ENCODE assay signal across 21 cellular contexts in genomic region chr2:216220976-216221375, GRCh38.
DNase-seq lines count a peak whose midpoint lies in the region; ATAC-seq lines count a peak whose summit lies in the region.
"Had no signal": no experiment of that assay in that cellular context is flagged by ENCODE, and none has a peak within 500 bp of the region (broad histone marks: within the 10 kb centered on the region; RNA-seq: fewer than 3 reads in every experiment).

No MANE protein-coding gene starts in this region.

- no peaks in the 10 kb centered on the region for H3K9me3 ChIP-seq in trophoblast cell (ENCODE audit: insufficient read depth, low read depth, low read length)

- H3K14ac ChIP-seq in trophoblast cell (ENCODE audit: low read length), result no peak overlapping the region

- H3K18ac ChIP-seq in trophoblast cell (ENCODE audit: low read length), result no peak overlapping the region

- POLR2A ChIA-PET in activated naive CD8-positive, alpha-beta T cell treated with anti-CD3 and anti-CD28 coated beads, Interleukin-2, amount 10 ng/mL, durations not matched to agents 7 days and 5 days (lab: Charles Lee), result no interaction called here

- no peak overlapping the region for H2BK12ac ChIP-seq in trophoblast cell (ENCODE audit: low read length)

- peaks cover 13% of the 10 kb centered on the region for H3K36me3 Mint-ChIP-seq in T-helper 1 cell treated with Interleukin-12 subunit alpha and Interleukin-12 subunit beta and Interleukin-4 antibody, amounts not matched to agents 30 μg/mL and 1 μg/mL, for 36 hours (ENCODE audit: low read depth)
- peaks cover 22% of the 10 kb centered on the region for H3K36me3 Mint-ChIP-seq in activated naive CD8-positive, alpha-beta T cell treated with anti-CD3 and anti-CD28 coated beads, Interleukin-2, amount 10 ng/mL, durations not matched to agents 7 days and 5 days
- peaks cover 14% of the 10 kb centered on the region for H3K36me3 Mint-ChIP-seq in activated naive CD8-positive, alpha-beta T cell treated with anti-CD3 and anti-CD28 coated beads for 36 hours
- H3K36me3 Mint-ChIP-seq in activated T-helper 1 cell treated with anti-CD3 and anti-CD28 coated beads, Interleukin-12 subunit alpha, Interleukin-12 subunit beta, Interleukin-2, Interleukin-4 antibody, amounts not matched to agents 30 ng/mL and 10 ng/mL and 1 ng/mL, durations not matched to agents 14 hours and 24 hours and 36 hours (ENCODE audit: low read depth), result peaks cover 28% of the 10 kb centered on the region

- no peaks in the 10 kb centered on the region for H3K27me3 ChIP-seq in trophoblast cell (ENCODE audit: insufficient read depth, low read length)

- DNase-seq in T-helper 1 cell (no peak), trophoblast cell (no peak)
- no peak for DNase-seq in activated naive CD8-positive, alpha-beta T cell treated with anti-CD3 and anti-CD28 coated beads, Interleukin-2, amount 10 ng/mL, durations not matched to agents 7 days and 5 days
- DNase-seq in activated naive CD8-positive, alpha-beta T cell treated with anti-CD3 and anti-CD28 coated beads for 36 hours, result no peak
- DNase-seq in activated T-helper 1 cell treated with anti-CD3 and anti-CD28 coated beads, Interleukin-12 subunit alpha, Interleukin-12 subunit beta, Interleukin-2, Interleukin-4 antibody, amounts not matched to agents 30 ng/mL and 10 ng/mL and 1 ng/mL, durations not matched to agents 14 hours and 24 hours and 36 hours (ENCODE audit: low spot score), result no peak
- DNase-seq: CD4-positive, CD25-positive, alpha-beta regulatory T cell; COR-L47; DMS 273 treated with DMSO at 0.1 percent for 48 hours; DND-41; H9; Kasumi-1; NCI-H1092 treated with DMSO at 0.1 percent for 48 hours; NCI-H2081 treated with DMSO at 0.1 percent for 48 hours; NCI-H510A; NCI-H774; SIG-M5 had no signal

- H3K36me3 ChIP-seq in trophoblast cell (ENCODE audit: control insufficient read depth in 1 of 2, insufficient read depth in 2 of 2, low read length in 2 of 2), result peaks cover 0 to 4% of the 10 kb centered on the region in 2 experiments

- H3K23ac ChIP-seq in trophoblast cell (ENCODE audit: low read length), result no peak overlapping the region

- no peaks in the 10 kb centered on the region for H3K79me2 ChIP-seq in trophoblast cell (ENCODE audit: control insufficient read depth, insufficient read depth, low read length, poor library complexity)

- H3K79me1 ChIP-seq in trophoblast cell (ENCODE audit: low read length), result no peaks in the 10 kb centered on the region

- peak overlapping the region; percentile 5 for H3K4me3 ChIP-seq in trophoblast cell (ENCODE audit: low read depth, low read length)

- no peak overlapping the region for H3K4me3 Mint-ChIP-seq in T-helper 1 cell treated with Interleukin-12 subunit alpha and Interleukin-12 subunit beta and Interleukin-4 antibody, amounts not matched to agents 30 μg/mL and 1 μg/mL, for 36 hours
- peak overlapping the region; percentile 15 for H3K4me3 Mint-ChIP-seq in activated naive CD8-positive, alpha-beta T cell treated with anti-CD3 and anti-CD28 coated beads, Interleukin-2, amount 10 ng/mL, durations not matched to agents 7 days and 5 days
- no peak overlapping the region for H3K4me3 Mint-ChIP-seq in activated naive CD8-positive, alpha-beta T cell treated with anti-CD3 and anti-CD28 coated beads for 36 hours
- no peak overlapping the region for H3K4me3 Mint-ChIP-seq in activated T-helper 1 cell treated with anti-CD3 and anti-CD28 coated beads, Interleukin-12 subunit alpha, Interleukin-12 subunit beta, Interleukin-2, Interleukin-4 antibody, amounts not matched to agents 30 ng/mL and 10 ng/mL and 1 ng/mL, durations not matched to agents 14 hours and 24 hours and 36 hours
- H3K4me3 Mint-ChIP-seq: CD4-positive, CD25-positive, alpha-beta regulatory T cell; H9 had no signal

- H3K27ac Mint-ChIP-seq in T-helper 1 cell treated with Interleukin-12 subunit alpha and Interleukin-12 subunit beta and Interleukin-4 antibody, amounts not matched to agents 30 μg/mL and 1 μg/mL, for 36 hours, result peak overlapping the region; percentile 26
- peak overlapping the region; percentile 60 for H3K27ac Mint-ChIP-seq in activated naive CD8-positive, alpha-beta T cell treated with anti-CD3 and anti-CD28 coated beads, Interleukin-2, amount 10 ng/mL, durations not matched to agents 7 days and 5 days
- H3K27ac Mint-ChIP-seq in activated naive CD8-positive, alpha-beta T cell treated with anti-CD3 and anti-CD28 coated beads for 36 hours, result no peak overlapping the region
- peak overlapping the region; percentile 38 for H3K27ac Mint-ChIP-seq in activated T-helper 1 cell treated with anti-CD3 and anti-CD28 coated beads, Interleukin-12 subunit alpha, Interleukin-12 subunit beta, Interleukin-2, Interleukin-4 antibody, amounts not matched to agents 30 ng/mL and 10 ng/mL and 1 ng/mL, durations not matched to agents 14 hours and 24 hours and 36 hours
- H3K27ac Mint-ChIP-seq: H9 had no signal

- WGBS in trophoblast cell (ENCODE audit: extremely low coverage, insufficient coverage, insufficient read length), result no CpG with 5 or more reads among the region's 4 CpGs

- no peak overlapping the region for H2BK5ac ChIP-seq in trophoblast cell (ENCODE audit: low read depth, low read length, poor library complexity)

- H2BK120ac ChIP-seq in trophoblast cell (ENCODE audit: insufficient read depth, low read length, poor library complexity), result no peak overlapping the region

- H3K4me1 ChIP-seq in trophoblast cell (ENCODE audit: control insufficient read depth in 1 of 2, insufficient read depth in 2 of 2, low read length in 2 of 2), result peaks cover 12 to 23% of the 10 kb centered on the region in 2 experiments

- no peak overlapping the region for H3K9ac ChIP-seq in trophoblast cell (ENCODE audit: low read length)

- no peak overlapping the region for H2AK5ac ChIP-seq in trophoblast cell (ENCODE audit: low read length)

- H4K91ac ChIP-seq in trophoblast cell (ENCODE audit: low read depth, low read length), result no peak overlapping the region

- H3K4me2 ChIP-seq in trophoblast cell (ENCODE audit: low read length), result no peak overlapping the region

- no peaks in the 10 kb centered on the region for H3K9me3 Mint-ChIP-seq in T-helper 1 cell treated with Interleukin-12 subunit alpha and Interleukin-12 subunit beta and Interleukin-4 antibody, amounts not matched to agents 30 μg/mL and 1 μg/mL, for 36 hours
- H3K9me3 Mint-ChIP-seq in activated naive CD8-positive, alpha-beta T cell treated with anti-CD3 and anti-CD28 coated beads, Interleukin-2, amount 10 ng/mL, durations not matched to agents 7 days and 5 days, result no peaks in the 10 kb centered on the region
- no peaks in the 10 kb centered on the region for H3K9me3 Mint-ChIP-seq in activated naive CD8-positive, alpha-beta T cell treated with anti-CD3 and anti-CD28 coated beads for 36 hours
- H3K9me3 Mint-ChIP-seq in activated T-helper 1 cell treated with anti-CD3 and anti-CD28 coated beads, Interleukin-12 subunit alpha, Interleukin-12 subunit beta, Interleukin-2, Interleukin-4 antibody, amounts not matched to agents 30 ng/mL and 10 ng/mL and 1 ng/mL, durations not matched to agents 14 hours and 24 hours and 36 hours, result no peaks in the 10 kb centered on the region
- H3K9me3 Mint-ChIP-seq: CD4-positive, CD25-positive, alpha-beta regulatory T cell; H9 had no signal

- ATAC-seq in activated naive CD8-positive, alpha-beta T cell treated with anti-CD3 and anti-CD28 coated beads, Interleukin-2, amount 10 ng/mL, durations not matched to agents 7 days and 5 days (ENCODE audit: low read depth), result no peak
- ATAC-seq in GM18867 (IDR thresholded peaks at IDR 0.05; ENCODE audit: unreplicated experiment) (no peak), GM21825 (IDR thresholded peaks at IDR 0.05; ENCODE audit: unreplicated experiment) (no peak)

- H3K4ac ChIP-seq in trophoblast cell (ENCODE audit: low read depth, low read length), result no peak overlapping the region

- no peak overlapping the region for H4K8ac ChIP-seq in trophoblast cell (ENCODE audit: low read depth, low read length)

- no peaks in the 10 kb centered on the region for H3K27me3 Mint-ChIP-seq in T-helper 1 cell treated with Interleukin-12 subunit alpha and Interleukin-12 subunit beta and Interleukin-4 antibody, amounts not matched to agents 30 μg/mL and 1 μg/mL, for 36 hours (ENCODE audit: low read depth)
- H3K27me3 Mint-ChIP-seq in activated naive CD8-positive, alpha-beta T cell treated with anti-CD3 and anti-CD28 coated beads, Interleukin-2, amount 10 ng/mL, durations not matched to agents 7 days and 5 days, result no peaks in the 10 kb centered on the region
- no peaks in the 10 kb centered on the region for H3K27me3 Mint-ChIP-seq in activated naive CD8-positive, alpha-beta T cell treated with anti-CD3 and anti-CD28 coated beads for 36 hours
- H3K27me3 Mint-ChIP-seq in activated T-helper 1 cell treated with anti-CD3 and anti-CD28 coated beads, Interleukin-12 subunit alpha, Interleukin-12 subunit beta, Interleukin-2, Interleukin-4 antibody, amounts not matched to agents 30 ng/mL and 10 ng/mL and 1 ng/mL, durations not matched to agents 14 hours and 24 hours and 36 hours (ENCODE audit: insufficient read depth), result no peaks in the 10 kb centered on the region
- H3K27me3 Mint-ChIP-seq: CD4-positive, CD25-positive, alpha-beta regulatory T cell had no signal

- no peak overlapping the region for H3K27ac ChIP-seq in trophoblast cell (ENCODE audit: low read depth, low read length)
- H3K27ac ChIP-seq: 22Rv1, HL-60 had no signal

- peaks cover 58% of the 10 kb centered on the region for H3K4me1 Mint-ChIP-seq in T-helper 1 cell treated with Interleukin-12 subunit alpha and Interleukin-12 subunit beta and Interleukin-4 antibody, amounts not matched to agents 30 μg/mL and 1 μg/mL, for 36 hours (ENCODE audit: low read depth)
- H3K4me1 Mint-ChIP-seq in activated naive CD8-positive, alpha-beta T cell treated with anti-CD3 and anti-CD28 coated beads, Interleukin-2, amount 10 ng/mL, durations not matched to agents 7 days and 5 days, result peaks cover 53% of the 10 kb centered on the region
- peaks cover 40% of the 10 kb centered on the region for H3K4me1 Mint-ChIP-seq in activated naive CD8-positive, alpha-beta T cell treated with anti-CD3 and anti-CD28 coated beads for 36 hours
- H3K4me1 Mint-ChIP-seq in activated T-helper 1 cell treated with anti-CD3 and anti-CD28 coated beads, Interleukin-12 subunit alpha, Interleukin-12 subunit beta, Interleukin-2, Interleukin-4 antibody, amounts not matched to agents 30 ng/mL and 10 ng/mL and 1 ng/mL, durations not matched to agents 14 hours and 24 hours and 36 hours (ENCODE audit: low read depth), result peaks cover 74% of the 10 kb centered on the region
- H3K4me1 Mint-ChIP-seq: H9 had no signal

- H2AFZ ChIP-seq in trophoblast cell (ENCODE audit: insufficient read depth, low read length, poor library complexity), result no peak overlapping the region

- intact Hi-C loops in activated T-helper 1 cell treated with anti-CD3 and anti-CD28 coated beads, Interleukin-12 subunit alpha, Interleukin-12 subunit beta, Interleukin-2, Interleukin-4 antibody, amounts not matched to agents 30 ng/mL and 10 ng/mL and 1 ng/mL, durations not matched to agents 14 hours and 24 hours and 36 hours (cut with micrococcal nuclease), result loop anchor here (5.0 kb wide), 3 partner anchors 126 to 256 kb away; partner anchors contain the start of gene SMARCAL1

- no peak overlapping the region for H4K12ac ChIP-seq in trophoblast cell (ENCODE audit: low read depth, low read length)
